Comparison of ENCODE assay signal across 8 cellular contexts in genomic region chr19:10566658-10567410, GRCh38. TPM values are rescaled to one million over a fixed set of nuclear protein-coding genes. Genes with fewer than 3 reads are reported as not detected.
DNase-seq lines count a peak whose midpoint lies in the region; ATAC-seq and TF ChIP-seq lines count a peak whose summit lies in the region.

No MANE protein-coding gene starts in this region.

- no peaks in the 10 kb centered on the region for H3K36me3 Mint-ChIP-seq in naive B cell

- H3K27ac ChIP-seq in SJSA1 (peak overlapping the region; percentile 22; the same call in 1 of the 2 replicates), body of pancreas (peak overlapping the region; percentile 68 to 89 (median 74)), uterus (peak overlapping the region; percentile 82 to 92)

- no peak for TF ChIP-seq CTCF in body of pancreas (IDR thresholded peaks at IDR 0.05)
- no peak for TF ChIP-seq CTCF in uterus (IDR thresholded peaks at IDR 0.05)

- TF ChIP-seq POLR2A in body of pancreas (IDR thresholded peaks at IDR 0.05) (no peak), uterus (IDR thresholded peaks at IDR 0.05) (no peak)

- DNase-seq in SJSA1 (ENCODE audit: low read depth in 1 of 2, low spot score in 2 of 2), result no peak
- DNase-seq in body of pancreas, result peak in 3 of 4 donors; percentile 17 to 35 (median 28)
- peak; percentile 76 for DNase-seq in naive B cell
- no peak for DNase-seq in uterus
- no peak for DNase-seq in NCI-H2171 treated with DMSO at 0.1 percent for 48 hours (lab: John Stamatoyannopoulos, UW)
- DNase-seq in posterior vena cava (ENCODE audit: low spot score), result no peak

- 45 to 49% methylated on average over 12 to 19 of the region's 19 CpGs for WGBS in body of pancreas, 2 donors

- H3K27ac Mint-ChIP-seq in naive B cell, result peak overlapping the region; percentile 94 to 100 (median 99)

- no peaks in the 10 kb centered on the region for H3K9me3 Mint-ChIP-seq in naive B cell

- H3K4me1 Mint-ChIP-seq in naive B cell, result peaks cover 40 to 47% (median 43%) of the 10 kb centered on the region in 3 donors

- intact Hi-C loops in body of pancreas (cut with DNase I) (no loop called here), uterus (cut with DNase I; ENCODE audit: low total_unique reads) (no loop called here), posterior vena cava (cut with DNase I) (no loop called here)

- H3K4me3 ChIP-seq in SJSA1, result peak overlapping the region; percentile 78
- H3K4me3 ChIP-seq in body of pancreas, result no peak overlapping the region
- H3K4me3 ChIP-seq in uterus, result peak overlapping the region in 1 of 2 donors; percentile 84

- no peaks in the 10 kb centered on the region for H3K27me3 ChIP-seq in SJSA1 (replicated peaks)
- no peaks in the 10 kb centered on the region for H3K27me3 ChIP-seq in body of pancreas
- H3K27me3 ChIP-seq in uterus, result no peaks in the 10 kb centered on the region

- ATAC-seq in GM21529 (IDR thresholded peaks at IDR 0.05; ENCODE audit: unreplicated experiment) (peak; percentile 23), body of pancreas (no peak), naive B cell (ENCODE audit: low read depth in 2 of 2) (peak; percentile 16 to 17), GM19467 (IDR thresholded peaks at IDR 0.05; ENCODE audit: unreplicated experiment) (no peak)

- H3K9me3 ChIP-seq in SJSA1 (replicated peaks) (no peaks in the 10 kb centered on the region), body of pancreas (no peaks in the 10 kb centered on the region), uterus (no peaks in the 10 kb centered on the region)

- H3K4me1 ChIP-seq in SJSA1 (replicated peaks), result peaks cover 29% of the 10 kb centered on the region
- peaks cover 37% of the 10 kb centered on the region for H3K4me1 ChIP-seq in body of pancreas
- peaks cover 5 to 16% of the 10 kb centered on the region in 2 donors for H3K4me1 ChIP-seq in uterus

- peaks cover 38% of the 10 kb centered on the region for H3K36me3 ChIP-seq in SJSA1
- no peaks in the 10 kb centered on the region for H3K36me3 ChIP-seq in body of pancreas (replicated peaks in 1 of 2; ENCODE audit: insufficient read depth in 1 of 2, low read depth in 2 of 2)
- no peaks in the 10 kb centered on the region for H3K36me3 ChIP-seq in uterus

- H3K27me3 Mint-ChIP-seq in naive B cell, result no peaks in the 10 kb centered on the region

- H3K4me3 Mint-ChIP-seq in naive B cell, result peak overlapping the region; percentile 86 to 100 (median 96)

RNA-seq across cellular contexts. Expression of gene KRI1, which starts 1.0 kb away (rescaled TPM):
- total RNA-seq in SJSA1 (2014; rRNA removed; shearing (Covaris generic)), result 15.2 and 19.2 TPM in 2 replicates
- total RNA-seq in body of pancreas (10 to 100 TPM; 24.1 to 28.8 TPM), uterus (100 to 1,000 TPM in 1 of 4 donors, 10 to 100 TPM in 2, 1 to 10 TPM in 1; 9.0 to 152 (median 27.6) TPM), posterior vena cava (10 to 100 TPM; 15.1 to 16.5 TPM)
- polyA plus RNA-seq in naive B cell (ENCODE audit: low read depth in 6 of 6), result 10 to 100 TPM; 10.6 to 47.6 (median 16.5) TPM

RNA-seq across cellular contexts. Expression of gene CDKN2D, which starts 1.9 kb away (rescaled TPM):
- total RNA-seq in SJSA1 (2014; rRNA removed; shearing (Covaris generic)), result 28.1 and 36.6 TPM in 2 replicates
- 1 to 10 TPM; 2.6 to 4.9 TPM for total RNA-seq in body of pancreas
- polyA plus RNA-seq in naive B cell (ENCODE audit: low read depth in 6 of 6), result 100 to 1,000 TPM; 110 to 209 (median 153) TPM
- 10 to 100 TPM in 1 of 4 donors, 1 to 10 TPM in 3; 7.7 to 14.6 (median 7.8) TPM for total RNA-seq in uterus
- total RNA-seq in posterior vena cava, result 10 to 100 TPM in 1 of 2 donors, 1 to 10 TPM in 1; 8.1 to 15.0 TPM

RNA-seq across cellular contexts. Expression of gene AP1M2, which starts 20.3 kb away (rescaled TPM):
- 4.9 and 9.9 TPM in 2 replicates for total RNA-seq in SJSA1 (2014; rRNA removed; shearing (Covaris generic))
- total RNA-seq in body of pancreas (10 to 100 TPM; 25.7 to 30.6 TPM), uterus (10 to 100 TPM in 2 of 4 donors, not detected in 2; 14.9 to 16.7 TPM), posterior vena cava (not detected)
- under 1 TPM in 2 of 6 donors, not detected in 4; 0.66 to 0.94 TPM for polyA plus RNA-seq in naive B cell (ENCODE audit: low read depth in 6 of 6)

RNA-seq across cellular contexts. Expression of gene ATG4D, which starts 23.1 kb away (rescaled TPM):
- total RNA-seq in SJSA1 (2014; rRNA removed; shearing (Covaris generic)), result 39.2 and 39.4 TPM in 2 replicates
- 10 to 100 TPM; 20.4 to 23.3 TPM for total RNA-seq in body of pancreas
- 10 to 100 TPM in 2 of 6 donors, 1 to 10 TPM in 4; 1.7 to 20.7 (median 9.4) TPM for polyA plus RNA-seq in naive B cell (ENCODE audit: low read depth in 6 of 6)
- total RNA-seq in uterus, result 10 to 100 TPM in 2 of 4 donors, 1 to 10 TPM in 2; 4.4 to 22.1 (median 8.4) TPM
- 10 to 100 TPM; 14.2 to 14.8 TPM for total RNA-seq in posterior vena cava

RNA-seq across cellular contexts. Expression of gene S1PR5, which starts 49.6 kb away (rescaled TPM):
- total RNA-seq in SJSA1 (2014; rRNA removed; shearing (Covaris generic)), result 0.05 TPM in 1 of 2 replicates, not detected in the other
- total RNA-seq in body of pancreas (1 to 10 TPM; 1.0 to 1.6 TPM), uterus (1 to 10 TPM in 2 of 4 donors, not detected in 2; 1.8 to 2.6 TPM), posterior vena cava (not detected)
- under 1 TPM in 5 of 6 donors, not detected in 1; 0.24 to 0.96 (median 0.75) TPM for polyA plus RNA-seq in naive B cell (ENCODE audit: low read depth in 6 of 6)

Comparison
In these comparisons a context has a peak if more than half of its experiments do, and no peak if none do; other contexts are left out.
1. ATAC-seq: peak in GM21529 (single experiment) and naive B cell (2 of 2); none in body of pancreas (single experiment) and GM19467 (single experiment).
2. DNase-seq: peak in body of pancreas (3 of 4) and naive B cell (single experiment); none in SJSA1 (0 of 2), uterus (0 of 2), NCI-H2171 treated with DMSO at 0.1 percent for 48 hours (single experiment) and posterior vena cava (single experiment).
3. H3K27ac ChIP-seq: peak in every context shown above with its lines; median percentile 87 in uterus; 74 in body of pancreas; 22 in SJSA1.